In genomic region chr14:73457935-73458218, GRCh38 we compare ENCODE assay signal across 8 cellular contexts. TPM values are rescaled to one million over a fixed set of nuclear protein-coding genes. Genes with fewer than 3 reads are reported as not detected.
DNase-seq lines count a peak whose midpoint lies in the region; ATAC-seq lines count a peak whose summit lies in the region.

No MANE protein-coding gene starts in this region.

- H3K27me3 ChIP-seq in iPS DF 6.9 (ENCODE audit: control insufficient read depth, insufficient read depth, low read length): no peaks in the 10 kb centered on the region

- no peaks in the 10 kb centered on the region for H3K36me3 Mint-ChIP-seq in activated naive CD8-positive, alpha-beta T cell treated with anti-CD3 and anti-CD28 coated beads for 36 hours
- H3K36me3 Mint-ChIP-seq in stimulated activated naive B cell treated with anti-CD40 and anti-IgM and Interleukin-4, amounts not matched to agents 10 μg/mL and 1 μg/mL and 100 μg/mL, for 72 hours: peaks cover 2 to 4% of the 10 kb centered on the region in 2 donors

- DNase-seq in ELR (ENCODE audit: low read depth): peak; percentile 42
- peak; percentile 7 for DNase-seq in activated naive CD8-positive, alpha-beta T cell treated with anti-CD3 and anti-CD28 coated beads for 36 hours
- DNase-seq in iPS DF 6.9 (ENCODE audit: low read depth, low spot score): no peak
- no peak for DNase-seq in stimulated activated naive B cell treated with anti-CD40 and anti-IgM and Interleukin-4, amounts not matched to agents 10 μg/mL and 1 μg/mL and 100 μg/mL, for 72 hours
- no peak for DNase-seq in NCI-H748 (lab: John Stamatoyannopoulos, UW; ENCODE audit: unreplicated experiment)
- DNase-seq in GOT3 (lab: John Stamatoyannopoulos, UW): no peak

- no peaks in the 10 kb centered on the region for H3K36me3 ChIP-seq in iPS DF 6.9 (ENCODE audit: control insufficient read depth, insufficient read depth, low read length)

- H3K27ac ChIP-seq in iPS DF 6.9 (ENCODE audit: low read length): no peak overlapping the region

- H3K4me3 Mint-ChIP-seq in activated naive CD8-positive, alpha-beta T cell treated with anti-CD3 and anti-CD28 coated beads for 36 hours: peak overlapping the region; percentile 100
- H3K4me3 Mint-ChIP-seq in stimulated activated naive B cell treated with anti-CD40 and anti-IgM and Interleukin-4, amounts not matched to agents 10 μg/mL and 1 μg/mL and 100 μg/mL, for 72 hours: peak overlapping the region; percentile 93 to 99

- peaks cover 27% of the 10 kb centered on the region for H3K4me1 Mint-ChIP-seq in activated naive CD8-positive, alpha-beta T cell treated with anti-CD3 and anti-CD28 coated beads for 36 hours
- peaks cover 21 to 62% of the 10 kb centered on the region in 2 donors for H3K4me1 Mint-ChIP-seq in stimulated activated naive B cell treated with anti-CD40 and anti-IgM and Interleukin-4, amounts not matched to agents 10 μg/mL and 1 μg/mL and 100 μg/mL, for 72 hours

- no peaks in the 10 kb centered on the region for H3K9me3 ChIP-seq in iPS DF 6.9 (ENCODE audit: control insufficient read depth, insufficient read depth, low read length)

- H3K27me3 Mint-ChIP-seq in activated naive CD8-positive, alpha-beta T cell treated with anti-CD3 and anti-CD28 coated beads for 36 hours: no peaks in the 10 kb centered on the region
- no peaks in the 10 kb centered on the region for H3K27me3 Mint-ChIP-seq in stimulated activated naive B cell treated with anti-CD40 and anti-IgM and Interleukin-4, amounts not matched to agents 10 μg/mL and 1 μg/mL and 100 μg/mL, for 72 hours

- H3K27ac Mint-ChIP-seq in activated naive CD8-positive, alpha-beta T cell treated with anti-CD3 and anti-CD28 coated beads for 36 hours: peak overlapping the region; percentile 96
- peak overlapping the region; percentile 98 for H3K27ac Mint-ChIP-seq in stimulated activated naive B cell treated with anti-CD40 and anti-IgM and Interleukin-4, amounts not matched to agents 10 μg/mL and 1 μg/mL and 100 μg/mL, for 72 hours

- ATAC-seq in HG03039 (IDR thresholded peaks at IDR 0.05; ENCODE audit: unreplicated experiment) (peak; percentile 16), GM18517 (IDR thresholded peaks at IDR 0.05; ENCODE audit: unreplicated experiment) (no peak)
- peak in 1 of 2 donors; percentile 0 for ATAC-seq in stimulated activated naive B cell treated with anti-CD40 and anti-IgM and Interleukin-4, amounts not matched to agents 10 μg/mL and 1 μg/mL and 100 μg/mL, for 72 hours (replicated peaks)

- no CpG with 5 or more reads among the region's 19 CpGs for WGBS in iPS DF 6.9 (ENCODE audit: insufficient coverage, insufficient read length)

- H3K4me3 ChIP-seq in iPS DF 6.9 (ENCODE audit: low read length): peak overlapping the region; percentile 92

- H3K9me3 Mint-ChIP-seq in activated naive CD8-positive, alpha-beta T cell treated with anti-CD3 and anti-CD28 coated beads for 36 hours: no peaks in the 10 kb centered on the region
- no peaks in the 10 kb centered on the region for H3K9me3 Mint-ChIP-seq in stimulated activated naive B cell treated with anti-CD40 and anti-IgM and Interleukin-4, amounts not matched to agents 10 μg/mL and 1 μg/mL and 100 μg/mL, for 72 hours

- no peaks in the 10 kb centered on the region; the same call in 1 of the 2 replicates for H3K4me1 ChIP-seq in iPS DF 6.9 (ENCODE audit: control insufficient read depth, insufficient read depth, low read length)

RNA-seq across cellular contexts. Expression of gene NUMB, which starts 0.5 kb away (rescaled TPM):
- 10 to 100 TPM; 27.3 to 32.4 TPM for total RNA-seq in activated naive CD8-positive, alpha-beta T cell treated with anti-CD3 and anti-CD28 coated beads for 36 hours

RNA-seq across cellular contexts. Expression of gene RIOX1, which starts 32.9 kb away (rescaled TPM):
- 10 to 100 TPM; 20.9 to 22.2 TPM for total RNA-seq in activated naive CD8-positive, alpha-beta T cell treated with anti-CD3 and anti-CD28 coated beads for 36 hours

Comparison
In these comparisons a context has a peak if more than half of its experiments do, and no peak if none do; other contexts are left out.
1. DNase-seq: peak in ELR (single experiment) and activated naive CD8-positive, alpha-beta T cell treated with anti-CD3 and anti-CD28 coated beads for 36 hours (single experiment); none in iPS DF 6.9 (single experiment), stimulated activated naive B cell treated with anti-CD40 and anti-IgM and Interleukin-4, amounts not matched to agents 10 μg/mL and 1 μg/mL and 100 μg/mL, for 72 hours (single experiment), NCI-H748 (single experiment) and GOT3 (single experiment).